ENCODE assay signal across 8 cellular contexts in the genomic region with DNA sequence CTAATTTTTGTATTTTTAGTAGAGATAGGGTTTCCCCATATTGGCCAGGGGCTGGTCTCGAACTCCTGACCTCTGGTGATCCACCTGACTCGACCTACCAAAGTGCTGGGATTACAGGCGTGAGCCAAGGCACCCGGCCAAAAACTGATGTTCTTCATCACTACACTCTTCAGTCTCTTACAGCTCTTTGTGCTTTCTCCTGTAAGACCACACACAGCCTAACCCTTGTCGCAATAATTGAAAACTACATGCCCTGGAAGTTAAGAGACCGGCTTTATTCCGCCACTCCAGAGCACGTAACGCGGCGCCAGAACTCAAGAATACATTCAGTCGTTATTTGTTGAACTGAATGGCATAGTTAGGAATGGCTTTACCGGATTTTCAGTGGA. TPM values are rescaled to one million over a fixed set of nuclear protein-coding genes. Genes with fewer than 3 reads are reported as not detected.
DNase-seq lines count a peak whose midpoint lies in the region; ATAC-seq lines count a peak whose summit lies in the region.

No MANE protein-coding gene starts in this region.

- CTCF ChIA-PET in activated CD8-positive, alpha-beta T cell treated with anti-CD3 and anti-CD28 coated beads, Interleukin-2, amount 10 ng/mL, durations not matched to agents 7 days and 5 days (lab: Charles Lee) = interaction anchor here (0.8 to 4.0 kb wide), 15 partner anchors 8 to 215 kb away, joined by 3 to 19 read pairs (median 6); a partner anchor contains a TSS

- H3K36me3 Mint-ChIP-seq in activated CD8-positive, alpha-beta T cell treated with anti-CD3 and anti-CD28 coated beads, Interleukin-2, amount 10 ng/mL, durations not matched to agents 7 days and 5 days (ENCODE audit: low read depth) = peaks cover 31% of the 10 kb centered on the region
- H3K36me3 Mint-ChIP-seq in stimulated activated naive CD8-positive, alpha-beta T cell treated with anti-CD3 and anti-CD28 coated beads, Interleukin-15, Interleukin-2, amounts not matched to agents 100 ng/mL and 50 ng/mL, for 24 hours (ENCODE audit: low read depth) = peaks cover 44% of the 10 kb centered on the region

- H3K27ac Mint-ChIP-seq in activated CD8-positive, alpha-beta T cell treated with anti-CD3 and anti-CD28 coated beads, Interleukin-2, amount 10 ng/mL, durations not matched to agents 7 days and 5 days = peak overlapping the region; percentile 96
- H3K27ac Mint-ChIP-seq in stimulated activated naive CD8-positive, alpha-beta T cell treated with anti-CD3 and anti-CD28 coated beads, Interleukin-15, Interleukin-2, amounts not matched to agents 100 ng/mL and 50 ng/mL, for 24 hours = peak overlapping the region; percentile 98

- H3K9me3 ChIP-seq in iPS-18c (ENCODE audit: control insufficient read depth, insufficient read depth, low read length) = no peaks in the 10 kb centered on the region

- H3K4me1 Mint-ChIP-seq in activated CD8-positive, alpha-beta T cell treated with anti-CD3 and anti-CD28 coated beads, Interleukin-2, amount 10 ng/mL, durations not matched to agents 7 days and 5 days (ENCODE audit: low read depth) = peaks cover 37% of the 10 kb centered on the region
- H3K4me1 Mint-ChIP-seq in stimulated activated naive CD8-positive, alpha-beta T cell treated with anti-CD3 and anti-CD28 coated beads, Interleukin-15, Interleukin-2, amounts not matched to agents 100 ng/mL and 50 ng/mL, for 24 hours (ENCODE audit: low read depth) = peaks cover 49% of the 10 kb centered on the region

- H3K4me3 Mint-ChIP-seq in activated CD8-positive, alpha-beta T cell treated with anti-CD3 and anti-CD28 coated beads, Interleukin-2, amount 10 ng/mL, durations not matched to agents 7 days and 5 days = peak overlapping the region; percentile 98
- peak overlapping the region; percentile 93 for H3K4me3 Mint-ChIP-seq in stimulated activated naive CD8-positive, alpha-beta T cell treated with anti-CD3 and anti-CD28 coated beads, Interleukin-15, Interleukin-2, amounts not matched to agents 100 ng/mL and 50 ng/mL, for 24 hours

- POLR2A ChIA-PET in activated CD8-positive, alpha-beta T cell treated with anti-CD3 and anti-CD28 coated beads, Interleukin-2, amount 10 ng/mL, durations not matched to agents 7 days and 5 days (lab: Charles Lee) = interaction anchor here (1.3 to 3.2 kb wide), 5 partner anchors 9 to 120 kb away, joined by 3 to 17 read pairs (median 5); a partner anchor contains a TSS

- peak; percentile 6 for ATAC-seq in activated CD8-positive, alpha-beta T cell treated with anti-CD3 and anti-CD28 coated beads, Interleukin-2, amount 10 ng/mL, durations not matched to agents 7 days and 5 days
- no peak for ATAC-seq in HG02678 (IDR thresholded peaks at IDR 0.05; ENCODE audit: unreplicated experiment)
- ATAC-seq in HG02981 (IDR thresholded peaks at IDR 0.05; ENCODE audit: unreplicated experiment) = no peak

- DNase-seq in NCI-H2029 treated with DMSO at 0.1 percent for 48 hours (lab: John Stamatoyannopoulos, UW) = peak; percentile 23
- DNase-seq in NCI-H2029 (lab: John Stamatoyannopoulos, UW) = no peak
- DNase-seq in activated CD8-positive, alpha-beta T cell treated with anti-CD3 and anti-CD28 coated beads, Interleukin-2, amount 10 ng/mL, durations not matched to agents 7 days and 5 days = no peak
- no peak for DNase-seq in NCI-H345 (lab: John Stamatoyannopoulos, UW)

- peak overlapping the region; percentile 97 for H3K4me3 ChIP-seq in iPS-18c (ENCODE audit: insufficient read depth, low read depth, low read length)

- no peaks in the 10 kb centered on the region for H3K9me3 Mint-ChIP-seq in activated CD8-positive, alpha-beta T cell treated with anti-CD3 and anti-CD28 coated beads, Interleukin-2, amount 10 ng/mL, durations not matched to agents 7 days and 5 days (ENCODE audit: insufficient read depth)
- H3K9me3 Mint-ChIP-seq in stimulated activated naive CD8-positive, alpha-beta T cell treated with anti-CD3 and anti-CD28 coated beads, Interleukin-15, Interleukin-2, amounts not matched to agents 100 ng/mL and 50 ng/mL, for 24 hours = no peaks in the 10 kb centered on the region

- H3K27me3 Mint-ChIP-seq in activated CD8-positive, alpha-beta T cell treated with anti-CD3 and anti-CD28 coated beads, Interleukin-2, amount 10 ng/mL, durations not matched to agents 7 days and 5 days (ENCODE audit: low read depth) = no peaks in the 10 kb centered on the region
- no peaks in the 10 kb centered on the region for H3K27me3 Mint-ChIP-seq in stimulated activated naive CD8-positive, alpha-beta T cell treated with anti-CD3 and anti-CD28 coated beads, Interleukin-15, Interleukin-2, amounts not matched to agents 100 ng/mL and 50 ng/mL, for 24 hours

RNA-seq across cellular contexts. Expression of a gene that starts 0.6 kb away (rescaled TPM):
- 10 to 100 TPM; 43.9 to 44.7 TPM for total RNA-seq in activated CD8-positive, alpha-beta T cell treated with anti-CD3 and anti-CD28 coated beads, Interleukin-2, amount 10 ng/mL, durations not matched to agents 7 days and 5 days

RNA-seq across cellular contexts. Expression of a gene that starts 9.2 kb away (rescaled TPM):
- 10 to 100 TPM; 54.3 to 60.3 TPM for total RNA-seq in activated CD8-positive, alpha-beta T cell treated with anti-CD3 and anti-CD28 coated beads, Interleukin-2, amount 10 ng/mL, durations not matched to agents 7 days and 5 days

RNA-seq across cellular contexts. Expression of a gene that starts 18.5 kb away (rescaled TPM):
- total RNA-seq in activated CD8-positive, alpha-beta T cell treated with anti-CD3 and anti-CD28 coated beads, Interleukin-2, amount 10 ng/mL, durations not matched to agents 7 days and 5 days = not detected

RNA-seq across cellular contexts. Expression of a gene that starts 21.2 kb away (rescaled TPM):
- total RNA-seq in activated CD8-positive, alpha-beta T cell treated with anti-CD3 and anti-CD28 coated beads, Interleukin-2, amount 10 ng/mL, durations not matched to agents 7 days and 5 days = 10 to 100 TPM; 18.6 to 19.7 TPM

RNA-seq across cellular contexts. Expression of a gene that starts 28.4 kb away (rescaled TPM):
- 10 to 100 TPM; 28.6 to 31.0 TPM for total RNA-seq in activated CD8-positive, alpha-beta T cell treated with anti-CD3 and anti-CD28 coated beads, Interleukin-2, amount 10 ng/mL, durations not matched to agents 7 days and 5 days
